14 cellular contexts compared by ENCODE assay signal in genomic region chr2:62208758-62209114, GRCh38. TPM values are rescaled to one million over a fixed set of nuclear protein-coding genes. Genes with fewer than 3 reads are reported as not detected.
A peak's percentile ranks its signal among the peaks of the same experiment; 100 is the strongest.
DNase-seq lines count a peak whose midpoint lies in the region; ATAC-seq and TF ChIP-seq lines count a peak whose summit lies in the region.
"Had no signal": no experiment of that assay in that cellular context is flagged by ENCODE, and none has a peak within 500 bp of the region (broad histone marks: within the 10 kb centered on the region; RNA-seq: fewer than 3 reads in every experiment).

No MANE protein-coding gene starts in this region.

- no peak for TF ChIP-seq CTCF in heart right ventricle (IDR thresholded peaks at IDR 0.05)
- no peak for TF ChIP-seq CTCF in endothelial cell (IDR thresholded peaks at IDR 0.05; ENCODE audit: unreplicated experiment)

- peak overlapping the region; percentile 9 for H3K4me3 Mint-ChIP-seq in endothelial cell (ENCODE audit: unreplicated experiment)
- H3K4me3 Mint-ChIP-seq in stimulated activated naive CD8-positive, alpha-beta T cell treated with anti-CD3 and anti-CD28 coated beads, Interleukin-15, amount 100 ng/mL, for 72 hours: peak overlapping the region; percentile 67 to 72
- H3K4me3 Mint-ChIP-seq: B cell had no signal

- peaks cover 0 to 9% (median 0%) of the 10 kb centered on the region in 11 donors for H3K9me3 ChIP-seq in heart right ventricle
- no peaks in the 10 kb centered on the region for H3K9me3 ChIP-seq in right cardiac atrium (ENCODE audit: control insufficient read depth, low read length)
- H3K9me3 ChIP-seq: breast epithelium, gastrocnemius medialis, vagina had no signal

- DNase-seq in heart right ventricle (no peak), right cardiac atrium (no peak), endothelial cell (ENCODE audit: low spot score) (no peak), SKM-1 (lab: John Stamatoyannopoulos, UW; ENCODE audit: unreplicated experiment) (no peak), KG1 (lab: John Stamatoyannopoulos, UW) (no peak), GOT3 (lab: John Stamatoyannopoulos, UW) (no peak)
- peak; percentile 63 for DNase-seq in activated CD8-positive, alpha-beta memory T cell treated with anti-CD3 and anti-CD28 coated beads, Interleukin-2, amount 50 U/mL, for 48 hours
- DNase-seq in stimulated activated naive CD8-positive, alpha-beta T cell treated with anti-CD3 and anti-CD28 coated beads, Interleukin-15, amount 100 ng/mL, for 72 hours: peak in 1 of 2 donors; percentile 48
- DNase-seq: DND-41, gastrocnemius medialis, posterior cingulate gyrus had no signal

- H3K27ac Mint-ChIP-seq in endothelial cell (ENCODE audit: unreplicated experiment): no peak overlapping the region
- H3K27ac Mint-ChIP-seq in stimulated activated naive CD8-positive, alpha-beta T cell treated with anti-CD3 and anti-CD28 coated beads, Interleukin-15, amount 100 ng/mL, for 72 hours: peak overlapping the region; percentile 90 to 95
- H3K27ac Mint-ChIP-seq: B cell had no signal

- WGBS in heart right ventricle, 2 donors: 80 to 84% methylated on average over 5 of the region's 5 CpGs
- 74% methylated on average over 5 of the region's 5 CpGs for WGBS in right cardiac atrium

- H3K27me3 ChIP-seq in heart right ventricle: no peaks in the 10 kb centered on the region
- no peaks in the 10 kb centered on the region for H3K27me3 ChIP-seq in right cardiac atrium (ENCODE audit: control insufficient read depth, insufficient read depth)
- H3K27me3 ChIP-seq: breast epithelium, gastrocnemius medialis, vagina had no signal

- H3K27ac ChIP-seq in heart right ventricle (peak overlapping the region in 6 of 10 donors; percentile 1 to 58 (median 44)), right cardiac atrium (ENCODE audit: low read length) (no peak overlapping the region)
- H3K27ac ChIP-seq: gastrocnemius medialis, vagina had no signal

- H3K4me1 ChIP-seq in heart right ventricle (peaks cover 0 to 80% (median 50%) of the 10 kb centered on the region in 9 donors), right cardiac atrium (ENCODE audit: control insufficient read depth, insufficient read depth, low read length) (peaks cover 15% of the 10 kb centered on the region)
- H3K4me1 ChIP-seq: breast epithelium had no signal

- peaks cover 5% of the 10 kb centered on the region for H3K36me3 Mint-ChIP-seq in endothelial cell (ENCODE audit: low read depth, unreplicated experiment)

- ATAC-seq in heart right ventricle: peak in 2 of 8 donors; percentile 6 to 29
- ATAC-seq in right cardiac atrium: no peak
- peak; percentile 90 for ATAC-seq in stimulated activated naive CD8-positive, alpha-beta T cell treated with anti-CD3 and anti-CD28 coated beads, Interleukin-15, amount 100 ng/mL, for 72 hours
- ATAC-seq: gastrocnemius medialis had no signal

- H3K9me3 Mint-ChIP-seq in endothelial cell (ENCODE audit: unreplicated experiment): no peaks in the 10 kb centered on the region
- H3K9me3 Mint-ChIP-seq in stimulated activated naive CD8-positive, alpha-beta T cell treated with anti-CD3 and anti-CD28 coated beads, Interleukin-15, amount 100 ng/mL, for 72 hours: peaks cover 0 to 10% of the 10 kb centered on the region in 2 donors

- H3K4me1 Mint-ChIP-seq in endothelial cell (ENCODE audit: unreplicated experiment): peaks cover 49% of the 10 kb centered on the region
- H3K4me1 Mint-ChIP-seq in stimulated activated naive CD8-positive, alpha-beta T cell treated with anti-CD3 and anti-CD28 coated beads, Interleukin-15, amount 100 ng/mL, for 72 hours: peaks cover 100% of the 10 kb centered on the region

- intact Hi-C loops in heart right ventricle (cut with DNase I): loop anchor here in 1 of 10 donors (10.0 kb wide), 1 partner anchor 86 kb away; no protein-coding TSS in a partner anchor
- intact Hi-C loops in right cardiac atrium (cut with DNase I): no loop called here

- H3K36me3 ChIP-seq in heart right ventricle: peaks cover 0 to 10% (median 0%) of the 10 kb centered on the region in 9 donors
- H3K36me3 ChIP-seq: breast epithelium, gastrocnemius medialis, vagina had no signal

- peaks cover 4% of the 10 kb centered on the region for H3K27me3 Mint-ChIP-seq in endothelial cell (ENCODE audit: unreplicated experiment)
- no peaks in the 10 kb centered on the region for H3K27me3 Mint-ChIP-seq in stimulated activated naive CD8-positive, alpha-beta T cell treated with anti-CD3 and anti-CD28 coated beads, Interleukin-15, amount 100 ng/mL, for 72 hours
- H3K27me3 Mint-ChIP-seq: B cell had no signal

- H3K4me3 ChIP-seq in heart right ventricle (no peak overlapping the region), right cardiac atrium (ENCODE audit: low read length) (no peak overlapping the region)
- H3K4me3 ChIP-seq: breast epithelium, gastrocnemius medialis, vagina had no signal

RNA-seq across cellular contexts. Expression of gene B3GNT2, which starts 12.8 kb away (rescaled TPM):
- total RNA-seq in heart right ventricle: 10 to 100 TPM; 11.8 to 33.5 (median 18.1) TPM
- 10 to 100 TPM; 10.4 to 10.8 TPM for polyA plus RNA-seq in heart right ventricle
- 10 to 100 TPM; 14.5 to 17.4 (median 17.0) TPM for total RNA-seq in right cardiac atrium
- 14.1 TPM for polyA plus RNA-seq in right cardiac atrium
- 53.1 TPM for total RNA-seq in endothelial cell (ENCODE audit: unreplicated experiment)
